In genomic region chr4:6658635-6659075, GRCh38 we compare ENCODE assay signal across 8 cellular contexts. TPM values are rescaled to one million over a fixed set of nuclear protein-coding genes. Genes with fewer than 3 reads are reported as not detected.
DNase-seq lines count a peak whose midpoint lies in the region; ATAC-seq and TF ChIP-seq lines count a peak whose summit lies in the region.

No MANE protein-coding gene starts in this region.

- H3K4me3 Mint-ChIP-seq in CD14-positive monocyte, result peak overlapping the region; percentile 57 to 79

- H3K36me3 ChIP-seq in effector memory CD4-positive, alpha-beta T cell (ENCODE audit: control insufficient read depth, insufficient read depth, low read length), result no peaks in the 10 kb centered on the region
- no peaks in the 10 kb centered on the region for H3K36me3 ChIP-seq in muscle layer of colon (ENCODE audit: insufficient read depth, low read length)
- H3K36me3 ChIP-seq in stomach smooth muscle (ENCODE audit: control insufficient read depth in 2 of 2, insufficient read depth in 2 of 2, low read length in 2 of 2), result no peaks in the 10 kb centered on the region

- no peak overlapping the region for H3K27ac Mint-ChIP-seq in CD14-positive monocyte

- H3K9ac ChIP-seq in muscle layer of colon (ENCODE audit: low read length), result no peak overlapping the region
- peak overlapping the region; percentile 61 to 62 for H3K9ac ChIP-seq in stomach smooth muscle (ENCODE audit: low read length in 2 of 2)

- peaks cover 2 to 62% (median 57%) of the 10 kb centered on the region in 3 donors for H3K27me3 Mint-ChIP-seq in CD14-positive monocyte (ENCODE audit: low read depth in 3 of 3)

- H3K9me3 ChIP-seq in effector memory CD4-positive, alpha-beta T cell (ENCODE audit: control insufficient read depth, low read length), result no peaks in the 10 kb centered on the region
- H3K9me3 ChIP-seq in muscle layer of colon (ENCODE audit: low read length) (no peaks in the 10 kb centered on the region), stomach smooth muscle (ENCODE audit: control insufficient read depth in 2 of 2, low read length in 2 of 2) (no peaks in the 10 kb centered on the region)

- peaks cover 10% of the 10 kb centered on the region for H3K4me1 ChIP-seq in effector memory CD4-positive, alpha-beta T cell (ENCODE audit: control insufficient read depth, insufficient read depth, low read length, poor library complexity, severe bottlenecking)
- H3K4me1 ChIP-seq in muscle layer of colon (ENCODE audit: insufficient read depth, low read length), result no peaks in the 10 kb centered on the region
- H3K4me1 ChIP-seq in stomach smooth muscle (ENCODE audit: control insufficient read depth, insufficient read depth, low read length), result peaks cover 11% of the 10 kb centered on the region

- TF ChIP-seq CTCF in CD14-positive monocyte (IDR thresholded peaks at IDR 0.05), result no peak

- peaks cover 0 to 5% of the 10 kb centered on the region in 2 donors for H3K36me3 Mint-ChIP-seq in CD14-positive monocyte

- peaks cover 0 to 13% (median 5%) of the 10 kb centered on the region in 7 donors for H3K9me3 Mint-ChIP-seq in CD14-positive monocyte

- no peak for DNase-seq in CD14-positive monocyte (ENCODE audit: low spot score)
- DNase-seq in activated CD4-positive, alpha-beta T cell treated with anti-CD3 and anti-CD28 coated beads, Interleukin-2, amount 50 U/mL, for 1 hour, result peak; percentile 61
- DNase-seq in effector memory CD4-positive, alpha-beta T cell, result peak; percentile 37 to 45 (median 38)

- intact Hi-C loops in CD14-positive monocyte (cut with micrococcal nuclease), result no loop called here

- no peak for ATAC-seq in GM21723 (IDR thresholded peaks at IDR 0.05; ENCODE audit: unreplicated experiment)
- ATAC-seq in HG03354 (IDR thresholded peaks at IDR 0.05; ENCODE audit: poor library complexity, severe bottlenecking, unreplicated experiment), result no peak
- no peak for ATAC-seq in HG03139 (IDR thresholded peaks at IDR 0.05; ENCODE audit: unreplicated experiment)

- H3K4me1 Mint-ChIP-seq in CD14-positive monocyte, result peaks cover 11% of the 10 kb centered on the region

- H3K4me3 ChIP-seq in effector memory CD4-positive, alpha-beta T cell (ENCODE audit: insufficient read depth, low read depth, low read length, poor library complexity, severe bottlenecking), result peak overlapping the region; percentile 45
- H3K4me3 ChIP-seq in muscle layer of colon (ENCODE audit: low read depth in 1 of 2, low read length in 2 of 2), result peak overlapping the region in 1 of 2 donors; percentile 50
- peak overlapping the region; percentile 56 to 65 for H3K4me3 ChIP-seq in stomach smooth muscle (ENCODE audit: low read length in 2 of 2)

- H3K27me3 ChIP-seq in effector memory CD4-positive, alpha-beta T cell (replicated peaks; ENCODE audit: control insufficient read depth, insufficient read depth, low read length, poor library complexity, severe bottlenecking), result no peaks in the 10 kb centered on the region
- H3K27me3 ChIP-seq in muscle layer of colon (ENCODE audit: control insufficient read depth in 1 of 2, insufficient read depth in 2 of 2, low read length in 2 of 2) (no peaks in the 10 kb centered on the region), stomach smooth muscle (ENCODE audit: control insufficient read depth in 1 of 2, insufficient read depth in 2 of 2, low read length in 2 of 2) (no peaks in the 10 kb centered on the region)

- H3K27ac ChIP-seq in effector memory CD4-positive, alpha-beta T cell (ENCODE audit: insufficient read depth, low read length, poor library complexity, severe bottlenecking), result peak overlapping the region; percentile 5
- peak overlapping the region; percentile 63 for H3K27ac ChIP-seq in muscle layer of colon (ENCODE audit: low read depth, low read length)
- peak overlapping the region; percentile 18 for H3K27ac ChIP-seq in stomach smooth muscle (ENCODE audit: low read length)

RNA-seq across cellular contexts. Expression of gene MRFAP1, which starts 18.2 kb away (rescaled TPM):
- 100 to 1,000 TPM; 171 to 180 TPM for polyA plus RNA-seq in CD14-positive monocyte

RNA-seq across cellular contexts. Expression of gene S100P, which starts 35.0 kb away (rescaled TPM):
- 10 to 100 TPM; 29.3 to 71.2 TPM for polyA plus RNA-seq in CD14-positive monocyte

RNA-seq across cellular contexts. Expression of gene MRFAP1L1, which starts 51.0 kb away (rescaled TPM):
- 10 to 100 TPM; 13.8 to 19.1 TPM for polyA plus RNA-seq in CD14-positive monocyte

RNA-seq across cellular contexts. Expression of gene BLOC1S4, which starts 57.3 kb away (rescaled TPM):
- 10 to 100 TPM; 20.1 to 30.9 TPM for polyA plus RNA-seq in CD14-positive monocyte

Comparison
In these comparisons a context has a peak if more than half of its experiments do, and no peak if none do; other contexts are left out.
1. H3K27ac ChIP-seq: peak in every context shown above with its lines; median percentile 63 in muscle layer of colon; 18 in stomach smooth muscle; 5 in effector memory CD4-positive, alpha-beta T cell.